Comparison of ENCODE assay signal across 10 cellular contexts in the genomic region with DNA sequence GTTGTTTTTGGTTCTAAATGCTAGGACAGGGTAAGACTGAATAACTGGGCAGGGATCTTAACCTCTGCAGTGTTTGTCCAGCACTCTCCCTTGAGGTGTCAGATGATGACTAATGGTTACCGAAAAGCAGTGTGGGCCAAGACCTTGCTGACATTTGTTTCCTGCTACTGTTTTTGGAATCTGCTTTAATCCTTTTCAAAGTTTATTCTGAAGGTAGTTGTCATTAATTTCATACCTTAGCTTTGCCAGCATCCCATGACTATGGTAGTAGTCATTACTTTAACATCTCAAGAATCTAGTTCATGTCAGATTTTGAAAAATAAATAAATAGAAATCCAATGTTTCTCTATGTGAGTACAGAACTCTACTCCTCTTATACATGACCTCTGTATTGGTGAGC.
DNase-seq lines count a peak whose midpoint lies in the region; ATAC-seq and TF ChIP-seq lines count a peak whose summit lies in the region.
"Had no signal": no experiment of that assay in that cellular context is flagged by ENCODE, and none has a peak within 500 bp of the region (broad histone marks: within the 10 kb centered on the region; RNA-seq: fewer than 3 reads in every experiment).

No MANE protein-coding gene starts in this region.

- H3K4me3 Mint-ChIP-seq in stimulated activated naive B cell treated with anti-CD40 and anti-IgM and Interleukin-4, amounts not matched to agents 10 μg/mL and 1 μg/mL and 100 μg/mL, for 72 hours = no peak overlapping the region
- H3K4me3 Mint-ChIP-seq: WTC11 had no signal

- H3K27me3 ChIP-seq in left ventricle myocardium inferior (ENCODE audit: low read depth) (no peaks in the 10 kb centered on the region), adrenal gland (no peaks in the 10 kb centered on the region), thoracic aorta (replicated peaks; ENCODE audit: insufficient read depth) (no peaks in the 10 kb centered on the region)
- H3K27me3 ChIP-seq: BE2C had no signal

- H3K9me3 Mint-ChIP-seq in stimulated activated naive B cell treated with anti-CD40 and anti-IgM and Interleukin-4, amounts not matched to agents 10 μg/mL and 1 μg/mL and 100 μg/mL, for 72 hours = no peaks in the 10 kb centered on the region
- H3K9me3 Mint-ChIP-seq: WTC11 had no signal

- TF ChIP-seq CTCF in left ventricle myocardium inferior (IDR thresholded peaks at IDR 0.05; ENCODE audit: borderline replicate concordance) = no peak
- no peak for TF ChIP-seq CTCF in adrenal gland (IDR thresholded peaks at IDR 0.05)
- no peak for TF ChIP-seq CTCF in thoracic aorta (IDR thresholded peaks at IDR 0.05)

- no peak overlapping the region for H3K27ac Mint-ChIP-seq in stimulated activated naive B cell treated with anti-CD40 and anti-IgM and Interleukin-4, amounts not matched to agents 10 μg/mL and 1 μg/mL and 100 μg/mL, for 72 hours
- H3K27ac Mint-ChIP-seq: WTC11 had no signal

- H3K36me3 Mint-ChIP-seq in stimulated activated naive B cell treated with anti-CD40 and anti-IgM and Interleukin-4, amounts not matched to agents 10 μg/mL and 1 μg/mL and 100 μg/mL, for 72 hours = no peaks in the 10 kb centered on the region
- H3K36me3 Mint-ChIP-seq: WTC11 had no signal

- H3K9me3 ChIP-seq in left ventricle myocardium inferior (replicated peaks) (no peaks in the 10 kb centered on the region), adrenal gland (replicated peaks in 1 of 3) (no peaks in the 10 kb centered on the region), thoracic aorta (no peaks in the 10 kb centered on the region)
- H3K9me3 ChIP-seq: BE2C had no signal

- H3K36me3 ChIP-seq in left ventricle myocardium inferior (no peaks in the 10 kb centered on the region), adrenal gland (replicated peaks in 1 of 2) (no peaks in the 10 kb centered on the region), thoracic aorta (no peaks in the 10 kb centered on the region)
- H3K36me3 ChIP-seq: BE2C had no signal

- intact Hi-C loops in left cardiac atrium (cut with DNase I) = no loop called here
- intact Hi-C loops in left ventricle myocardium inferior (cut with micrococcal nuclease) = no loop called here
- intact Hi-C loops in adrenal gland (cut with DNase I) = no loop called here

- ATAC-seq in left cardiac atrium (peak; percentile 63 to 87), thoracic aorta (ENCODE audit: insufficient number of reproducible peaks, low FRiP score, low read depth) (peak; percentile 67)
- ATAC-seq in stimulated activated naive B cell treated with anti-CD40 and anti-IgM and Interleukin-4, amounts not matched to agents 10 μg/mL and 1 μg/mL and 100 μg/mL, for 72 hours (replicated peaks) = no peak
- ATAC-seq: WTC11 had no signal

- H3K4me1 Mint-ChIP-seq in stimulated activated naive B cell treated with anti-CD40 and anti-IgM and Interleukin-4, amounts not matched to agents 10 μg/mL and 1 μg/mL and 100 μg/mL, for 72 hours = no peaks in the 10 kb centered on the region

- peak in 1 of 2 donors; percentile 32 for TF ChIP-seq POLR2A in adrenal gland (IDR thresholded peaks at IDR 0.05)

- 7 to 33% (median 31%) methylated on average over 1 of the region's 1 CpG for WGBS in adrenal gland, 4 donors

- H3K27ac ChIP-seq in left ventricle myocardium inferior (replicated peaks) (no peak overlapping the region), adrenal gland (peak overlapping the region in 4 of 5 donors; percentile 26 to 78 (median 52)), thoracic aorta (no peak overlapping the region)

- H3K4me1 ChIP-seq in left ventricle myocardium inferior (peaks cover 6% of the 10 kb centered on the region), adrenal gland (replicated peaks in 1 of 2) (peaks cover 0 to 31% of the 10 kb centered on the region in 2 donors), thoracic aorta (ENCODE audit: control insufficient read depth in 1 of 2, low read depth in 2 of 2) (peaks cover 10 to 12% of the 10 kb centered on the region in 2 donors)
- H3K4me1 ChIP-seq: BE2C had no signal

- H3K4me3 ChIP-seq in left ventricle myocardium inferior = no peak overlapping the region
- H3K4me3 ChIP-seq in adrenal gland = no peak overlapping the region
- H3K4me3 ChIP-seq in thoracic aorta = no peak overlapping the region

- DNase-seq in left cardiac atrium = no peak
- DNase-seq in left ventricle myocardium inferior = no peak
- peak; percentile 27 to 77 (median 61) for DNase-seq in adrenal gland
- DNase-seq in glomerular endothelial cell (ENCODE audit: extremely low read depth, low read depth, low spot score) = peak; percentile 87
- no peak for DNase-seq in thoracic aorta (ENCODE audit: low spot score)
- no peak for DNase-seq in SIG-M5 treated with dmso at 0.1 percent for 504 hours (lab: John Stamatoyannopoulos, UW; ENCODE audit: unreplicated experiment)
- no peak for DNase-seq in activated CD8-positive, alpha-beta memory T cell treated with anti-CD3 and anti-CD28 coated beads, Interleukin-2, amount 50 U/mL, for 4 hours
- DNase-seq in stimulated activated naive B cell treated with anti-CD40 and anti-IgM and Interleukin-4, amounts not matched to agents 10 μg/mL and 1 μg/mL and 100 μg/mL, for 72 hours = no peak
- DNase-seq: BE2C had no signal

- no peaks in the 10 kb centered on the region for H3K27me3 Mint-ChIP-seq in stimulated activated naive B cell treated with anti-CD40 and anti-IgM and Interleukin-4, amounts not matched to agents 10 μg/mL and 1 μg/mL and 100 μg/mL, for 72 hours

Comparison
In these comparisons a context has a peak if more than half of its experiments do, and no peak if none do; other contexts are left out.
1. ATAC-seq: peak in left cardiac atrium (2 of 2) and thoracic aorta (single experiment); none in stimulated activated naive B cell treated with anti-CD40 and anti-IgM and Interleukin-4, amounts not matched to agents 10 μg/mL and 1 μg/mL and 100 μg/mL, for 72 hours (0 of 2).
2. DNase-seq: peak in adrenal gland (7 of 7) and glomerular endothelial cell (single experiment); none in left cardiac atrium (single experiment), left ventricle myocardium inferior (single experiment), thoracic aorta (single experiment), SIG-M5 treated with dmso at 0.1 percent for 504 hours (single experiment), activated CD8-positive, alpha-beta memory T cell treated with anti-CD3 and anti-CD28 coated beads, Interleukin-2, amount 50 U/mL, for 4 hours (single experiment) and stimulated activated naive B cell treated with anti-CD40 and anti-IgM and Interleukin-4, amounts not matched to agents 10 μg/mL and 1 μg/mL and 100 μg/mL, for 72 hours (single experiment).
3. H3K27ac ChIP-seq: peak in adrenal gland (4 of 5); none in left ventricle myocardium inferior (single experiment) and thoracic aorta (0 of 2).